In the genomic region with DNA sequence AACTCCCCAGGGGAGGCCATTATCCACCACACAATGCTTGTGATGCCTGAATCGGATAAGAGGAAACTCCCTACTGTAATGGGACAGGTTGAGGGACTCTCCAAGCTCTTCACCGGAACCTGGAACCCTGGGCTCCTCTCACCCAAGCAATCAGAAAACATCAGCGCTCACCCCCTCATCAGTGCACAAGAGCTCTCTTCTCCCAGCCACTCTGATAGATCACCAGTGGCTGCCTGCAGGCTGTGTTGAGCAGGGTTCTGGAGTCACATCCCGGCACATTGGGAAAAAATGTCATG, we compare ENCODE assay signal across 26 cellular contexts.
"Had no signal": no experiment of that assay in that cellular context is flagged by ENCODE, and none has a peak within 500 bp of the region (broad histone marks: within the 10 kb centered on the region; RNA-seq: fewer than 3 reads in every experiment).

No MANE protein-coding gene starts in this region.

- H3K4me2 ChIP-seq: smooth muscle cell had no signal

- H3K36me3 ChIP-seq: breast epithelium, esophagus muscularis mucosa, heart left ventricle, left lung, lower lobe of right lung, right atrium auricular region, stomach, suprapubic skin, tibial artery had no signal

- DNase-seq: activated CD4-positive, alpha-beta memory T cell treated with anti-CD3 and anti-CD28 coated beads for 36 hours; activated CD4-positive, alpha-beta T cell treated with anti-CD3 and anti-CD28 coated beads, Interleukin-2, amount 10 ng/mL, durations not matched to agents 24 days and 14 days; activated CD4-positive, CD25-positive, alpha-beta regulatory T cell treated with anti-CD3 and anti-CD28 coated beads, Interleukin-2, amount 50 U/mL, for 72 hours; activated CD8-positive, alpha-beta memory T cell treated with anti-CD3 and anti-CD28 coated beads, Interleukin-2, amount 50 U/mL, for 4 hours; activated gamma-delta T cell treated with Interleukin-2 at 50 U/mL for 16 hours; activated naive CD4-positive, alpha-beta T cell treated with anti-CD3 and anti-CD28 coated beads, Interleukin-2, amount 50 U/mL, for 16 hours; activated T-cell treated with anti-CD3 and anti-CD28 coated beads, Interleukin-2, amount 50 U/mL, for 1 hour; amniotic stem cell; central memory CD4-positive, alpha-beta T cell; dermis blood vessel endothelial cell; effector CD4-positive, alpha-beta T cell; foreskin keratinocyte; heart left ventricle; left lung; lower lobe of right lung; stimulated activated CD4-positive, alpha-beta T cell treated with anti-CD3 and anti-CD28 coated beads, Interleukin-15, amount 100 ng/mL, for 24 hours; stimulated activated CD4-positive, alpha-beta T cell treated with anti-CD3 and anti-CD28 coated beads, Interleukin-2, amount 100 ng/mL, for 24 hours; stimulated activated naive B cell treated with anti-CD40 and anti-IgM and Interleukin-4, amounts not matched to agents 10 μg/mL and 1 μg/mL and 100 μg/mL, for 72 hours; stomach; tibial artery had no signal

- H3K4me3 ChIP-seq: breast epithelium, esophagus muscularis mucosa, heart left ventricle, left lung, lower lobe of right lung, right atrium auricular region, smooth muscle cell, stomach, suprapubic skin, tibial artery had no signal

- H3K27ac ChIP-seq: breast epithelium, esophagus muscularis mucosa, foreskin keratinocyte, heart left ventricle, left lung, lower lobe of right lung, right atrium auricular region, stomach, suprapubic skin, tibial artery had no signal

- H3K9me3 ChIP-seq: breast epithelium, esophagus muscularis mucosa, heart left ventricle, left lung, lower lobe of right lung, right atrium auricular region, stomach, suprapubic skin, tibial artery had no signal

- H3K27me3 ChIP-seq: breast epithelium, esophagus muscularis mucosa, heart left ventricle, left lung, right atrium auricular region, stomach, suprapubic skin had no signal

- ATAC-seq: foreskin keratinocyte; left lung; lower lobe of right lung; natural killer cell treated with Interleukin-12 subunit alpha and Interleukin-12 subunit beta and Interleukin-15 and Interleukin-18, amount 100 ng/mL, for 72 hours had no signal

- H3K4me1 ChIP-seq: foreskin keratinocyte, left lung, right atrium auricular region, suprapubic skin, tibial artery had no signal
